Comparison of ENCODE assay signal across 1 cellular context in the genomic region with DNA sequence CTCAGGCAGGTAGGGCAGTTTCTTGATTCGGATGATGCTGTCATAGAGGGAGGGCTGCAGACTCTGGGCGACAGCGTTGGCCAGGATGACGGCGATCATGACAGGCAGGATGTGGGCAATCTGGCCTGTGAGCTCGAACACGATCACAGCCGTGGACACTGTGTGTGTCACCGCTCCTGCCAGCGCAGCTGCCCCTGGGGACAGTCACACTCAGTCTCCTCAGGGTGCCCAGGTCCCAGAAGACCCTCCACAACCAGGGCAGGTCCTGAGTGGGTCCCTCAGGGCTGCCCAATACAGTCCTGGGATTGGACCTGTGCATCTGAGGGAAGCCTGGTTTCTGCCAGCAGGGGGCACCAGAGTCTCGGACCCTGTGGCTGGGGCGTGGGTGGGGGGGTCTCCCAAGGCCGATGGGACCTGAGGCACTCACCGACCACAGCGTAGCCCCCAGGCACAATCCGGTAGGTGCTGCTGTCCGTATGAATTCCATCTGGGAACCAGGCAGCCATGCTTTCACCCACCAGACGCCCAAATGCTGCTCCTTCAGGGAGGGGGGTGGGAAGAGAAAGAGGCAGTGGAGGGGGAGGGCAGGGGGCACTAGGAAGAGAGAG.
TF ChIP-seq lines count a peak whose summit lies in the region.

No MANE protein-coding gene starts in this region.

TF ChIP-seq in SK-N-SH treated with all-trans-retinoic acid at 6 μM for 48 hours, 23 proteins besides CTCF, POLR2A, EP300 and RAD21 (continued from another document):
- TF ChIP-seq, protein P1, sequence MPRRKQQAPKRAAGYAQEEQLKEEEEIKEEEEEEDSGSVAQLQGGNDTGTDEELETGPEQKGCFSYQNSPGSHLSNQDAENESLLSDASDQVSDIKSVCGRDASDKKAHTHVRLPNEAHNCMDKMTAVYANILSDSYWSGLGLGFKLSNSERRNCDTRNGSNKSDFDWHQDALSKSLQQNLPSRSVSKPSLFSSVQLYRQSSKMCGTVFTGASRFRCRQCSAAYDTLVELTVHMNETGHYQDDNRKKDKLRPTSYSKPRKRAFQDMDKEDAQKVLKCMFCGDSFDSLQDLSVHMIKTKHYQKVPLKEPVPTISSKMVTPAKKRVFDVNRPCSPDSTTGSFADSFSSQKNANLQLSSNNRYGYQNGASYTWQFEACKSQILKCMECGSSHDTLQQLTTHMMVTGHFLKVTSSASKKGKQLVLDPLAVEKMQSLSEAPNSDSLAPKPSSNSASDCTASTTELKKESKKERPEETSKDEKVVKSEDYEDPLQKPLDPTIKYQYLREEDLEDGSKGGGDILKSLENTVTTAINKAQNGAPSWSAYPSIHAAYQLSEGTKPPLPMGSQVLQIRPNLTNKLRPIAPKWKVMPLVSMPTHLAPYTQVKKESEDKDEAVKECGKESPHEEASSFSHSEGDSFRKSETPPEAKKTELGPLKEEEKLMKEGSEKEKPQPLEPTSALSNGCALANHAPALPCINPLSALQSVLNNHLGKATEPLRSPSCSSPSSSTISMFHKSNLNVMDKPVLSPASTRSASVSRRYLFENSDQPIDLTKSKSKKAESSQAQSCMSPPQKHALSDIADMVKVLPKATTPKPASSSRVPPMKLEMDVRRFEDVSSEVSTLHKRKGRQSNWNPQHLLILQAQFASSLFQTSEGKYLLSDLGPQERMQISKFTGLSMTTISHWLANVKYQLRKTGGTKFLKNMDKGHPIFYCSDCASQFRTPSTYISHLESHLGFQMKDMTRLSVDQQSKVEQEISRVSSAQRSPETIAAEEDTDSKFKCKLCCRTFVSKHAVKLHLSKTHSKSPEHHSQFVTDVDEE (CRISPR knock-in tag; IDR thresholded peaks at IDR 0.05), result no peak
- TF ChIP-seq, protein P2, sequence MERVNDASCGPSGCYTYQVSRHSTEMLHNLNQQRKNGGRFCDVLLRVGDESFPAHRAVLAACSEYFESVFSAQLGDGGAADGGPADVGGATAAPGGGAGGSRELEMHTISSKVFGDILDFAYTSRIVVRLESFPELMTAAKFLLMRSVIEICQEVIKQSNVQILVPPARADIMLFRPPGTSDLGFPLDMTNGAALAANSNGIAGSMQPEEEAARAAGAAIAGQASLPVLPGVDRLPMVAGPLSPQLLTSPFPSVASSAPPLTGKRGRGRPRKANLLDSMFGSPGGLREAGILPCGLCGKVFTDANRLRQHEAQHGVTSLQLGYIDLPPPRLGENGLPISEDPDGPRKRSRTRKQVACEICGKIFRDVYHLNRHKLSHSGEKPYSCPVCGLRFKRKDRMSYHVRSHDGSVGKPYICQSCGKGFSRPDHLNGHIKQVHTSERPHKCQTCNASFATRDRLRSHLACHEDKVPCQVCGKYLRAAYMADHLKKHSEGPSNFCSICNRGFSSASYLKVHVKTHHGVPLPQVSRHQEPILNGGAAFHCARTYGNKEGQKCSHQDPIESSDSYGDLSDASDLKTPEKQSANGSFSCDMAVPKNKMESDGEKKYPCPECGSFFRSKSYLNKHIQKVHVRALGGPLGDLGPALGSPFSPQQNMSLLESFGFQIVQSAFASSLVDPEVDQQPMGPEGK (CRISPR knock-in tag; IDR thresholded peaks at IDR 0.05; ENCODE audit: borderline replicate concordance), result no peak
- TF ChIP-seq GLIS3 (CRISPR knock-in tag; IDR thresholded peaks at IDR 0.05) (no peak), ZNF8 (CRISPR knock-in tag; IDR thresholded peaks at IDR 0.05) (no peak), ZC3H10 (CRISPR knock-in tag; IDR thresholded peaks at IDR 0.05) (no peak)
